Comparison of ENCODE assay signal across 7 cellular contexts in the genomic region with DNA sequence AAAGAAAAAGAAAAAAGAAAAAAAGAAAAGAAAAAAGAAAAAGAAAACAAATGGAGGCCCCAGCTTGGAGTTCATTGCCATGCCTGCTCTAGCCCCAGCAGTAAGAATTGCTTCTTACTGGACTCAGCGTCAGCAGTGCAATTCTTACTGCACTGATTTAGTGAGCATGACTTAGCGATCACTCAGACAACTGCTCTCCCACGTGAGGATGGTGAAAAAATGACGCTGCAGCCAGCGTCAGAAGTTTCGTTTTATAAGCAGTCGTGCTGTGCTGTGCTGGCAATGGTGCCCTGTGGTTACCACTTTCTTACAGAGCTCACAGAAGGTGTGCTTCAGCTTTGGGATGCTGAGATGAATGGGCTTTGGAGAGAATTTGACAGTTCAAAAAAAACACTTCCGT.
A peak's percentile ranks its signal among the peaks of the same experiment; 100 is the strongest.
DNase-seq lines count a peak whose midpoint lies in the region; TF ChIP-seq lines count a peak whose summit lies in the region.

No MANE protein-coding gene starts in this region.

- DNase-seq in Karpas-422 (peak; percentile 49), activated T-cell treated with anti-CD3 and anti-CD28 coated beads for 4 hours (peak; percentile 28), head of caudate nucleus (peak in 25 of 42 donors; percentile 5 to 57 (median 32)), RWPE1 (ENCODE audit: low spot score) (no peak), prostate gland (ENCODE audit: low spot score) (no peak), NCI-H1105 treated with DMSO at 0.1 percent for 48 hours (lab: John Stamatoyannopoulos, UW) (no peak)
- peak; percentile 27 to 29 for DNase-seq in stimulated activated CD8-positive, alpha-beta memory T cell treated with anti-CD3 and anti-CD28 coated beads, Interleukin-7, amount 100 ng/mL, for 4 hours (ENCODE audit: low read depth in 2 of 2)

- no peak for TF ChIP-seq POLR2A in prostate gland (IDR thresholded peaks at IDR 0.05)

- POLR2A ChIA-PET in RWPE1 (lab: Yijun Ruan, JAX; ENCODE audit: low non-redundant PET), result no interaction called here

- H3K4me3 ChIP-seq in Karpas-422 (ENCODE audit: low read length) (no peak overlapping the region), prostate gland (no peak overlapping the region)

- no peak for TF ChIP-seq CTCF in RWPE1 (conservative IDR thresholded peaks at IDR 0.05; ENCODE audit: low read depth)
- TF ChIP-seq CTCF in prostate gland (IDR thresholded peaks at IDR 0.05), result no peak

- no peaks in the 10 kb centered on the region for H3K79me2 ChIP-seq in Karpas-422 (ENCODE audit: low read length)

- H3K27me3 ChIP-seq in Karpas-422 (ENCODE audit: low read length), result no peaks in the 10 kb centered on the region
- H3K27me3 ChIP-seq in prostate gland (replicated peaks; ENCODE audit: insufficient read depth), result no peaks in the 10 kb centered on the region

- H3K9me2 ChIP-seq in Karpas-422 (replicated peaks; ENCODE audit: insufficient read depth, low read length), result no peaks in the 10 kb centered on the region

- H2AFZ ChIP-seq in Karpas-422 (ENCODE audit: low read length), result no peak overlapping the region

- CTCF ChIA-PET in RWPE1 (lab: Yijun Ruan, JAX), result no interaction called here

- H3K36me3 ChIP-seq in Karpas-422 (ENCODE audit: insufficient read depth, low read length), result no peaks in the 10 kb centered on the region
- H3K36me3 ChIP-seq in prostate gland, result no peaks in the 10 kb centered on the region

- no peak overlapping the region for H3K4me2 ChIP-seq in Karpas-422 (ENCODE audit: low read depth, low read length, poor library complexity, severe bottlenecking)

- intact Hi-C loops in head of caudate nucleus (cut with DNase I), result no loop called here
- intact Hi-C loops in prostate gland (cut with DNase I), result no loop called here

- H3K9me3 ChIP-seq in Karpas-422 (ENCODE audit: low read length) (no peaks in the 10 kb centered on the region), prostate gland (no peaks in the 10 kb centered on the region)

- no peak overlapping the region for H3K9ac ChIP-seq in Karpas-422 (ENCODE audit: low read length)

- H3K4me1 ChIP-seq in Karpas-422 (ENCODE audit: low read length), result no peaks in the 10 kb centered on the region
- H3K4me1 ChIP-seq in prostate gland (replicated peaks), result no peaks in the 10 kb centered on the region

- no peaks in the 10 kb centered on the region for H4K20me1 ChIP-seq in Karpas-422 (ENCODE audit: insufficient read depth, low read depth, low read length)

- H3K27ac ChIP-seq in Karpas-422 (ENCODE audit: low read length), result no peak overlapping the region
- no peak overlapping the region for H3K27ac ChIP-seq in RWPE1
- no peak overlapping the region for H3K27ac ChIP-seq in prostate gland

- WGBS in prostate gland, result 51% methylated on average over 8 of the region's 8 CpGs

Comparison
In these comparisons a context has a peak if more than half of its experiments do, and no peak if none do; other contexts are left out.
1. DNase-seq: peak in Karpas-422 (single experiment), activated T-cell treated with anti-CD3 and anti-CD28 coated beads for 4 hours (single experiment), head of caudate nucleus (25 of 42) and stimulated activated CD8-positive, alpha-beta memory T cell treated with anti-CD3 and anti-CD28 coated beads, Interleukin-7, amount 100 ng/mL, for 4 hours (2 of 2); none in RWPE1 (single experiment), prostate gland (single experiment) and NCI-H1105 treated with DMSO at 0.1 percent for 48 hours (single experiment).